1 cellular context compared by ENCODE assay signal in the genomic region with DNA sequence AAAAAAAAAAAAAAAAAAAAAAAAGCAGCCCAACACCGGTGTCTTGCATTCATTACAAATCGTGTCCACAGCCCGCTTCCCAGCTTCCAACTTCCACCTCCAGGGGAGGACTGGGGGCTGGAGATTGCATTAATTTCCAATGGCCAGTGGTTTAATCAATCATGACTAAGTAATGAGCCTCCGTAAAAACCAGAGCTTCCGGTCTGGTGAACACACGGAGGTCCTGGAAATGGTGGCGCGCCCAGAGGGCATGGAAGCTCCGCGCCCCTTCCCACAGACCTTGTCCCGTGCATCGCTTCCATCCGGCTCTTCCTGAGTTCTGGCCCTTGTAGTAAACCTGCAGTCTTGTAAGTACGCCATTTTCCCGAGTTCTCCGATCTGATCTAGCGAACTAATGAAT.
TF ChIP-seq lines count a peak whose summit lies in the region.

No MANE protein-coding gene starts in this region.

TF ChIP-seq in K562, 482 proteins besides CTCF, POLR2A, EP300 and RAD21:
- TF ChIP-seq MCM5 (IDR thresholded peaks at IDR 0.05; ENCODE audit: low read depth) (no peak), RB1 (IDR thresholded peaks at IDR 0.05; ENCODE audit: low read depth) (no peak), SMARCB1 (IDR thresholded peaks at IDR 0.05; ENCODE audit: insufficient read length, low read depth) (no peak), KAT8 (IDR thresholded peaks at IDR 0.05; ENCODE audit: low read depth) (no peak), RBM39 (optimal IDR thresholded peaks at IDR 0.05; ENCODE audit: low read depth, low read length) (no peak), LCOR (CRISPR knock-in tag; IDR thresholded peaks at IDR 0.05) (no peak), SNAPC5 (CRISPR knock-in tag; IDR thresholded peaks at IDR 0.05) (no peak)
- TF ChIP-seq, protein P1, sequence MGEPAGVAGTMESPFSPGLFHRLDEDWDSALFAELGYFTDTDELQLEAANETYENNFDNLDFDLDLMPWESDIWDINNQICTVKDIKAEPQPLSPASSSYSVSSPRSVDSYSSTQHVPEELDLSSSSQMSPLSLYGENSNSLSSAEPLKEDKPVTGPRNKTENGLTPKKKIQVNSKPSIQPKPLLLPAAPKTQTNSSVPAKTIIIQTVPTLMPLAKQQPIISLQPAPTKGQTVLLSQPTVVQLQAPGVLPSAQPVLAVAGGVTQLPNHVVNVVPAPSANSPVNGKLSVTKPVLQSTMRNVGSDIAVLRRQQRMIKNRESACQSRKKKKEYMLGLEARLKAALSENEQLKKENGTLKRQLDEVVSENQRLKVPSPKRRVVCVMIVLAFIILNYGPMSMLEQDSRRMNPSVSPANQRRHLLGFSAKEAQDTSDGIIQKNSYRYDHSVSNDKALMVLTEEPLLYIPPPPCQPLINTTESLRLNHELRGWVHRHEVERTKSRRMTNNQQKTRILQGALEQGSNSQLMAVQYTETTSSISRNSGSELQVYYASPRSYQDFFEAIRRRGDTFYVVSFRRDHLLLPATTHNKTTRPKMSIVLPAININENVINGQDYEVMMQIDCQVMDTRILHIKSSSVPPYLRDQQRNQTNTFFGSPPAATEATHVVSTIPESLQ (CRISPR knock-in tag; IDR thresholded peaks at IDR 0.05) = no peak
